In the genomic region with DNA sequence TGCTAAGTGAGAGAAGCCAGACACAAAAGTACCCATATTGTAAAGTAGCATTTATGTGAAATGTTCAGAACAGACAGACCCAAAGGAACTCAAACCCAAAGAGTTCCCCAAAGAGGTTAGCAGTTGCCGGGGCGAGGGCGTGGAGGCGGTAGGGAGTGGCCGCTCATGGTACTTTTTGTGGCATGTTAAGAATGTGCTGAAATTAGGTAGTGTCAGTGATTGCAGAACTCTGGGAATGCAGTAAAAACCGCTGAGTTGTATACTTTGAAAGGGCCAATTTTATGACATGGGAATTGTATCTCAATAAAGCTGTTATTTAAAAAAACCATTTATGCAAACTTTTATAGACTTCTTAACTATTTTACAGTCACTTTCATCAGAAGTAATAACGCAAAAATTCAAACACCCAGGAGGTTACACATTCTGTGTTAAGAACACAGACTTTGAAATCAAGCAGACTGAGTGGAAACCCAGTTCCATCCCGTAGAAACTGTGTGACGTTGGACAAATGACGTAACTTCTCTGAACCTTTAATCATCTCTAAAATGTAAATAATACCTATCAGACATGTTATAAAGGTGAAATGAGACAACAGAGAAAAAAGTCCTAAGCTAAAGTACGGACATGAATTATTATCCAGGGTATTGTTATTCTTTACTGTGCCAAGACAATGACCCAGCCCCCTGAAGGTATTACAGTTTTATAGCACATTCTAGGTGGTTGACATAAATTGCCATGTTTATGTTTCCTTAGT, we compare ENCODE assay signal across 1 cellular context.
TF ChIP-seq lines count a peak whose summit lies in the region.

No MANE protein-coding gene starts in this region.

TF ChIP-seq in HepG2, 621 proteins besides CTCF, POLR2A, EP300 and RAD21:
- TF ChIP-seq CREB1 (IDR thresholded peaks at IDR 0.05) (peak; percentile 67), CREB1 (CRISPR knock-in tag; IDR thresholded peaks at IDR 0.05) (no peak), ATF7 (IDR thresholded peaks at IDR 0.05) (peak; percentile 59), ATF7 (CRISPR knock-in tag; IDR thresholded peaks at IDR 0.05) (no peak), KLF16 (CRISPR knock-in tag; IDR thresholded peaks at IDR 0.05) (no peak), PLRG1 (conservative IDR thresholded peaks at IDR 0.05) (no peak), TEAD3 (CRISPR knock-in tag; optimal IDR thresholded peaks at IDR 0.05; ENCODE audit: borderline replicate concordance) (no peak)
TF ChIP-seq in HepG2: peak in this region for 2.
